29 cellular contexts compared by ENCODE assay signal in genomic region chr3:15029625-15030024, GRCh38.
"Had no signal": no experiment of that assay in that cellular context is flagged by ENCODE, and none has a peak within 500 bp of the region (broad histone marks: within the 10 kb centered on the region; RNA-seq: fewer than 3 reads in every experiment).

No MANE protein-coding gene starts in this region.

- H3K4me1 Mint-ChIP-seq: endodermal cell, nephron progenitor cell had no signal

- H3K4me1 ChIP-seq: colonic mucosa, esophagus muscularis mucosa, foreskin keratinocyte, gastroesophageal sphincter, heart right ventricle, left lung, prostate gland, right atrium auricular region, testis, tibial artery had no signal

- H3K9me3 ChIP-seq: colonic mucosa, esophagus muscularis mucosa, gastroesophageal sphincter, heart right ventricle, left lung, prostate gland, right atrium auricular region, testis, tibial artery had no signal

- H3K27ac Mint-ChIP-seq: dendritic cell treated with granulocyte-macrophage colony-stimulating factor and Interleukin-4, amounts not matched to agents 40 ng/mL and 50 ng/mL, for 4 days; endodermal cell; nephron progenitor cell; type B pancreatic cell had no signal

- H3K27me3 Mint-ChIP-seq: dendritic cell treated with granulocyte-macrophage colony-stimulating factor and Interleukin-4, amounts not matched to agents 40 ng/mL and 50 ng/mL, for 4 days; naive thymus-derived CD4-positive, alpha-beta T cell; type B pancreatic cell had no signal

- H3K27ac ChIP-seq: colonic mucosa, esophagus muscularis mucosa, foreskin keratinocyte, gastroesophageal sphincter, heart right ventricle, left lung, prostate gland, right atrium auricular region, testis, tibial artery had no signal

- H3K9me3 Mint-ChIP-seq: dendritic cell treated with granulocyte-macrophage colony-stimulating factor and Interleukin-4, amounts not matched to agents 40 ng/mL and 50 ng/mL, for 4 days; endodermal cell; nephron progenitor cell; type B pancreatic cell had no signal

- H3K4me3 ChIP-seq: colonic mucosa, esophagus muscularis mucosa, gastroesophageal sphincter, heart right ventricle, left lung, prostate gland, right atrium auricular region, smooth muscle cell, testis, tibial artery had no signal

- DNase-seq: colonic mucosa; effector CD8-positive, alpha-beta T cell; endodermal cell; foreskin keratinocyte; heart right ventricle; hippocampal formation; left cardiac atrium; left lung; mesenchymal stem cell; midbrain; naive thymus-derived CD4-positive, alpha-beta T cell; nephron progenitor cell; nucleus accumbens; stimulated activated CD4-positive, alpha-beta T cell treated with anti-CD3 and anti-CD28 coated beads, Interleukin-12 subunit alpha, Interleukin-12 subunit beta, amount 100 ng/mL, for 4 hours; stimulated activated CD4-positive, alpha-beta T cell treated with anti-CD3 and anti-CD28 coated beads, Interleukin-1b, Interleukin-23, amount 100 ng/mL, for 48 hours; stimulated activated CD4-positive, alpha-beta T cell treated with anti-CD3 and anti-CD28 coated beads, Interleukin-4, amount 100 ng/mL, for 1 hour; stimulated activated CD8-positive, alpha-beta memory T cell treated with anti-CD3 and anti-CD28 coated beads, Interleukin-4, amount 100 ng/mL, for 48 hours; stimulated activated naive CD4-positive, alpha-beta T cell treated with Interleukin-2 at 50 U/mL for 16 hours; substantia nigra; testis; tibial artery had no signal

- ATAC-seq: foreskin keratinocyte; gastroesophageal sphincter; heart right ventricle; left cardiac atrium; left lung; naive thymus-derived CD4-positive, alpha-beta T cell; sciatic nerve had no signal

- H3K4me3 Mint-ChIP-seq: dendritic cell treated with granulocyte-macrophage colony-stimulating factor and Interleukin-4, amounts not matched to agents 40 ng/mL and 50 ng/mL, for 4 days; endodermal cell; naive thymus-derived CD4-positive, alpha-beta T cell; nephron progenitor cell; type B pancreatic cell had no signal

- H3K27me3 ChIP-seq: colonic mucosa, esophagus muscularis mucosa, foreskin keratinocyte, gastroesophageal sphincter, heart right ventricle, left lung, right atrium auricular region, testis, tibial artery had no signal
